In genomic region chr19:5681446-5682292, GRCh38 we compare ENCODE assay signal across 8 cellular contexts. TPM values are rescaled to one million over a fixed set of nuclear protein-coding genes. Genes with fewer than 3 reads are reported as not detected.
DNase-seq lines count a peak whose midpoint lies in the region; ATAC-seq and TF ChIP-seq lines count a peak whose summit lies in the region.

No MANE protein-coding gene starts in this region.

- H3K4me3 Mint-ChIP-seq in GM23338 (peak overlapping the region; percentile 98), WTC11 (peak overlapping the region; percentile 99)

- WGBS in hepatocyte (ENCODE audit: low lambda C conversion rate, missing lambda C conversion rate) = 86% methylated on average over 14 of the region's 14 CpGs

- H3K27me3 ChIP-seq in GM23338 (ENCODE audit: insufficient read depth) = no peaks in the 10 kb centered on the region
- no peaks in the 10 kb centered on the region for H3K27me3 ChIP-seq in hepatocyte
- no peaks in the 10 kb centered on the region for H3K27me3 ChIP-seq in skeletal muscle satellite cell (ENCODE audit: control insufficient read depth, insufficient read depth, low read length)

- no peak for DNase-seq in GM23338 (ENCODE audit: low spot score)
- DNase-seq in WTC11 (ENCODE audit: low spot score) = no peak
- peak; percentile 4 for DNase-seq in hepatocyte (ENCODE audit: low spot score)
- no peak for DNase-seq in NCI-H510A (lab: John Stamatoyannopoulos, UW)
- DNase-seq in COLO668 (lab: John Stamatoyannopoulos, UW; ENCODE audit: unreplicated experiment) = no peak
- no peak for DNase-seq in cerebellar cortex (ENCODE audit: low spot score)
- DNase-seq in head of caudate nucleus = no peak

- peaks cover 28% of the 10 kb centered on the region for H3K27me3 Mint-ChIP-seq in GM23338 (ENCODE audit: insufficient read depth, low read depth, poor library complexity)
- peaks cover 18% of the 10 kb centered on the region for H3K27me3 Mint-ChIP-seq in WTC11 (ENCODE audit: low read depth)

- H2AFZ ChIP-seq in GM23338 (peak overlapping the region; percentile 87), hepatocyte (peak overlapping the region; percentile 58)

- H3K36me3 ChIP-seq in GM23338 (ENCODE audit: insufficient read depth) (no peaks in the 10 kb centered on the region), hepatocyte (replicated peaks; ENCODE audit: insufficient read depth, low read depth) (no peaks in the 10 kb centered on the region), skeletal muscle satellite cell (ENCODE audit: insufficient read depth, low read length) (peaks cover 7% of the 10 kb centered on the region)

- 0 out of 2 replicates have a peak, but pooled peaks cover 8% of the 10 kb centered on the region for H3F3A ChIP-seq in GM23338 (replicated peaks; ENCODE audit: low read depth)

- H3K27ac ChIP-seq in GM23338 (ENCODE audit: low read depth) (no peak overlapping the region), hepatocyte (no peak overlapping the region)

- ATAC-seq in GM23338 (no peak), WTC11 (no peak)

- H3K4me1 ChIP-seq in GM23338 (ENCODE audit: insufficient read depth) (peaks cover 2% of the 10 kb centered on the region; the same call in 1 of the 2 replicates), hepatocyte (ENCODE audit: insufficient read depth) (no peaks in the 10 kb centered on the region), skeletal muscle satellite cell (ENCODE audit: control insufficient read depth, insufficient read depth, low read length) (peaks cover 16% of the 10 kb centered on the region)

- H3K4me2 ChIP-seq in GM23338 (peak overlapping the region; percentile 95), hepatocyte (peak overlapping the region; percentile 89), skeletal muscle satellite cell (ENCODE audit: low read length) (peak overlapping the region; percentile 99)

- POLR2A ChIA-PET in WTC11 (lab: Charles Lee) = no interaction called here

- intact Hi-C loops in head of caudate nucleus (cut with DNase I) = loop anchor here (2.0 to 5.0 kb wide), 2 partner anchors 39 to 59 kb away; partner anchors contain the start of genes CATSPERD, LONP1, SAFB and SAFB2

- H4K20me1 ChIP-seq in GM23338 (replicated peaks; ENCODE audit: insufficient read depth) = 0 out of 2 replicates have a peak, but pooled peaks cover 4% of the 10 kb centered on the region
- no peaks in the 10 kb centered on the region for H4K20me1 ChIP-seq in hepatocyte (ENCODE audit: insufficient read depth, poor library complexity, severe bottlenecking)

- peak overlapping the region; percentile 89 for H3K4me3 ChIP-seq in GM23338
- H3K4me3 ChIP-seq in hepatocyte = no peak overlapping the region
- peak overlapping the region; percentile 95 for H3K4me3 ChIP-seq in skeletal muscle satellite cell (ENCODE audit: low read length)

- CTCF ChIA-PET in WTC11 (lab: Charles Lee) = interaction anchor here (1.6 kb wide), 1 partner anchor 8 kb away, joined by 6 read pairs; no protein-coding TSS in a partner anchor

- H3K9me2 ChIP-seq in GM23338 (ENCODE audit: insufficient read depth) = peaks cover 7% of the 10 kb centered on the region
- H3K9me2 ChIP-seq in hepatocyte (replicated peaks; ENCODE audit: insufficient read depth) = no peaks in the 10 kb centered on the region

- H3K36me3 Mint-ChIP-seq in GM23338 (ENCODE audit: low read depth) (no peaks in the 10 kb centered on the region; the same call in 1 of the 3 replicates), WTC11 (no peaks in the 10 kb centered on the region)

- H3K9me3 Mint-ChIP-seq in GM23338 = no peaks in the 10 kb centered on the region
- no peaks in the 10 kb centered on the region for H3K9me3 Mint-ChIP-seq in WTC11

- H3K9ac ChIP-seq in skeletal muscle satellite cell (ENCODE audit: low read depth, low read length) = no peak overlapping the region

- no peaks in the 10 kb centered on the region for H3K9me3 ChIP-seq in hepatocyte (ENCODE audit: low read depth)
- H3K9me3 ChIP-seq in skeletal muscle satellite cell (replicated peaks; ENCODE audit: low read length) = no peaks in the 10 kb centered on the region

- TF ChIP-seq CTCF in GM23338 (conservative IDR thresholded peaks at IDR 0.05; ENCODE audit: low read depth in 2 of 2) (no peak), WTC11 (IDR thresholded peaks at IDR 0.05) (no peak), hepatocyte (IDR thresholded peaks at IDR 0.05; ENCODE audit: poor library complexity) (no peak)

- H3K79me2 ChIP-seq in GM23338 (replicated peaks; ENCODE audit: insufficient read depth) (no peaks in the 10 kb centered on the region), hepatocyte (peaks cover 13% of the 10 kb centered on the region)

- H3K4me1 Mint-ChIP-seq in GM23338 = peaks cover 16% of the 10 kb centered on the region
- H3K4me1 Mint-ChIP-seq in WTC11 = peaks cover 17% of the 10 kb centered on the region

- no peak overlapping the region for H3K27ac Mint-ChIP-seq in GM23338
- no peak overlapping the region for H3K27ac Mint-ChIP-seq in WTC11

TF ChIP-seq in GM23338, 12 proteins besides CTCF, POLR2A, EP300 and RAD21 (continues in another document):
- TF ChIP-seq ETS1 (IDR thresholded peaks at IDR 0.05) = no peak

TF ChIP-seq in WTC11, 78 proteins besides CTCF, POLR2A, EP300 and RAD21:
- TF ChIP-seq FOXP1 (CRISPR knock-in tag; IDR thresholded peaks at IDR 0.05; ENCODE audit: borderline replicate concordance) (0 out of 2 replicates have a peak, but pooled peaks have one; percentile 2), SMAD3 (CRISPR knock-in tag; IDR thresholded peaks at IDR 0.05; ENCODE audit: borderline replicate concordance) (no peak)

RNA-seq across cellular contexts. Expression of gene HSD11B1L, which starts 0.8 kb away (rescaled TPM):
- 12.9 and 14.6 TPM in 2 replicates for total RNA-seq in GM23338 (2014; rRNA removed; shearing (Covaris generic))
- polyA plus RNA-seq in GM23338 (2016; fragmentation: Nextera tagmentation; extraction: Ambion mirVana) = 17.8 and 18.4 TPM in 2 replicates
- total RNA-seq in WTC11 (2021) = 11.8 to 19.1 TPM (median 15.5 TPM) in 3 replicates
- 14.0 and 14.9 TPM in 2 replicates for total RNA-seq in hepatocyte
- polyA plus RNA-seq in hepatocyte = 25.1 and 26.0 TPM in 2 replicates
- total RNA-seq in skeletal muscle satellite cell (2012; rRNA removed) = 3.3 and 7.4 TPM in 2 replicates

RNA-seq across cellular contexts. Expression of gene MICOS13, which starts 1.4 kb away (rescaled TPM):
- total RNA-seq in GM23338 (2014; rRNA removed; shearing (Covaris generic)) = 9.1 and 15.5 TPM in 2 replicates
- 54.6 and 63.8 TPM in 2 replicates for polyA plus RNA-seq in GM23338 (2016; fragmentation: Nextera tagmentation; extraction: Ambion mirVana)
- 30.0 to 32.8 TPM (median 32.5 TPM) in 3 replicates for total RNA-seq in WTC11 (2021)
- 32.3 and 38.2 TPM in 2 replicates for total RNA-seq in hepatocyte
- 120 and 157 TPM in 2 replicates for polyA plus RNA-seq in hepatocyte
- 43.9 and 52.6 TPM in 2 replicates for total RNA-seq in skeletal muscle satellite cell (2012; rRNA removed)

RNA-seq across cellular contexts. Expression of gene RPL36, which starts 8.4 kb away (rescaled TPM):
- 575 and 895 TPM in 2 replicates for total RNA-seq in GM23338 (2014; rRNA removed; shearing (Covaris generic))
- polyA plus RNA-seq in GM23338 (2016; fragmentation: Nextera tagmentation; extraction: Ambion mirVana) = 3,204 and 3,480 TPM in 2 replicates
- 1,080 to 1,240 TPM (median 1,178 TPM) in 3 replicates for total RNA-seq in WTC11 (2021)
- 637 and 1,059 TPM in 2 replicates for total RNA-seq in hepatocyte
- 917 and 990 TPM in 2 replicates for polyA plus RNA-seq in hepatocyte
- 301 and 432 TPM in 2 replicates for total RNA-seq in skeletal muscle satellite cell (2012; rRNA removed)

RNA-seq across cellular contexts. Expression of gene LONP1, which starts 38.3 kb away (rescaled TPM):
- 123 and 137 TPM in 2 replicates for total RNA-seq in GM23338 (2014; rRNA removed; shearing (Covaris generic))
- polyA plus RNA-seq in GM23338 (2016; fragmentation: Nextera tagmentation; extraction: Ambion mirVana) (64.5 and 68.6 TPM in 2 replicates), hepatocyte (79.1 and 79.2 TPM in 2 replicates)
- total RNA-seq in WTC11 (2021) (171 to 186 TPM (median 180 TPM) in 3 replicates), hepatocyte (61.6 and 63.0 TPM in 2 replicates)
- 98.5 and 121 TPM in 2 replicates for total RNA-seq in skeletal muscle satellite cell (2012; rRNA removed)

RNA-seq across cellular contexts. Expression of gene CATSPERD, which starts 38.8 kb away (rescaled TPM):
- 0.17 TPM in 1 of 2 replicates, not detected in the other for total RNA-seq in GM23338 (2014; rRNA removed; shearing (Covaris generic))
- polyA plus RNA-seq in GM23338 (2016; fragmentation: Nextera tagmentation; extraction: Ambion mirVana) = 0.56 TPM in 1 of 2 replicates, not detected in the other
- 0.50 TPM in 1 of 3 replicates, not detected in the others for total RNA-seq in WTC11 (2021)
- total RNA-seq in hepatocyte = not detected in 2 replicates
- polyA plus RNA-seq in hepatocyte = not detected in 2 replicates
- total RNA-seq in skeletal muscle satellite cell (2012; rRNA removed) = not detected in 2 replicates
